In the genomic region with DNA sequence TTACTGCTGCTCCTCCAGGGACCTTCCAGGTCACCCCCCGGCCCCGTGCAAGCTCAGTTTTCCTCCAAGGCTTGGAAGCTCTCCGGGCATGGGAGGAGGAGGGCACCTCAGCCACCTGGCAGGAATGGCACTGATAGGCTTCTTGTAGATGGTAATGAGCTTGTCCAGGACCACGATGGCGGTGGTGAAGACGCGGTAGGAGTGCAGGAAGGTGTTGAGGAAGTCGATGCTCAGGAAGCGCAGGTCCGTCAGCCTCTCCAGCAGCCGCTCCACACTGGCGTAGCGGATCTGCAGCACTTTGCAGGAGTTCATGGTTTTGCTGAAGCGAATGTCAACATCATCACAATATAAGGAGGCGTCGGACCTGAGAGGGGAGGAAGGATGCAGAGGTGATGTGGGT, we compare ENCODE assay signal across 18 cellular contexts.
"Had no signal": no experiment of that assay in that cellular context is flagged by ENCODE, and none has a peak within 500 bp of the region (broad histone marks: within the 10 kb centered on the region; RNA-seq: fewer than 3 reads in every experiment).

No MANE protein-coding gene starts in this region.

- H3K9me3 ChIP-seq: colonic mucosa, mucosa of descending colon, neutrophil, right atrium auricular region, sigmoid colon had no signal

- H3K4me3 ChIP-seq: colonic mucosa, hepatocyte, mucosa of descending colon, right atrium auricular region, sigmoid colon, skin epidermis had no signal

- ATAC-seq: foreskin keratinocyte, mucosa of descending colon, natural killer cell had no signal

- H2AFZ ChIP-seq: hepatocyte had no signal

- H3K36me3 ChIP-seq: colonic mucosa, neutrophil, right atrium auricular region, sigmoid colon had no signal

- H3K27ac Mint-ChIP-seq: endodermal cell, natural killer cell, type B pancreatic cell had no signal

- H3K79me2 ChIP-seq: hepatocyte had no signal

- H3K4me1 Mint-ChIP-seq: natural killer cell had no signal

- H3K4me2 ChIP-seq: hepatocyte had no signal

- DNase-seq: colonic mucosa; effector CD4-positive, alpha-beta T cell; endodermal cell; erythroblast; foreskin keratinocyte; kidney glomerular epithelial cell; mucosa of descending colon; natural killer cell; sigmoid colon; stimulated activated CD4-positive, alpha-beta T cell treated with anti-CD3 and anti-CD28 coated beads, Interleukin-2, amount 100 ng/mL, for 24 hours; stimulated activated naive CD4-positive, alpha-beta T cell treated with Interleukin-2 at 50 U/mL for 16 hours had no signal

- FAIRE-seq: endothelial cell of umbilical vein, urothelium cell line had no signal

- H3K27me3 Mint-ChIP-seq: type B pancreatic cell had no signal

- H3K4me1 ChIP-seq: colonic mucosa, sigmoid colon had no signal

- H3K36me3 Mint-ChIP-seq: natural killer cell, type B pancreatic cell had no signal

- H3K27me3 ChIP-seq: colonic mucosa, foreskin keratinocyte, hepatocyte, neutrophil, right atrium auricular region, sigmoid colon had no signal

- H3K9me3 Mint-ChIP-seq: endodermal cell, natural killer cell, type B pancreatic cell had no signal

- H3K27ac ChIP-seq: colonic mucosa, foreskin keratinocyte, hepatocyte, neutrophil, right atrium auricular region, sigmoid colon had no signal

- H3K4me3 Mint-ChIP-seq: endodermal cell, natural killer cell, type B pancreatic cell had no signal
